Comparison of ENCODE assay signal across 18 cellular contexts in genomic region chr2:69612197-69612596, GRCh38.
"Had no signal": no experiment of that assay in that cellular context is flagged by ENCODE, and none has a peak within 500 bp of the region (broad histone marks: within the 10 kb centered on the region; RNA-seq: fewer than 3 reads in every experiment).

No MANE protein-coding gene starts in this region.

- H3K9me3 ChIP-seq: right lobe of liver, suprapubic skin, thyroid gland had no signal

- H3K27me3 Mint-ChIP-seq: naive B cell, type B pancreatic cell had no signal

- H3K36me3 Mint-ChIP-seq: naive B cell had no signal

- H3K4me1 Mint-ChIP-seq: nephron progenitor cell had no signal

- H3K27me3 ChIP-seq: right lobe of liver, suprapubic skin, thyroid gland had no signal

- ATAC-seq: left colon; psoas muscle; stimulated activated effector memory CD8-positive, alpha-beta T cell treated with anti-CD3 and anti-CD28 coated beads, Interleukin-12 subunit alpha, Interleukin-12 subunit beta, amount 100 ng/mL, for 72 hours; stimulated activated naive CD8-positive, alpha-beta T cell treated with anti-CD3 and anti-CD28 coated beads, Interleukin-15, Interleukin-2, amounts not matched to agents 100 U/mL and 50 U/mL, for 24 hours had no signal

- H3K4me3 ChIP-seq: psoas muscle, right lobe of liver, suprapubic skin, thyroid gland had no signal

- H3K36me3 ChIP-seq: right lobe of liver, suprapubic skin, thyroid gland had no signal

- H3K27ac Mint-ChIP-seq: naive B cell, nephron progenitor cell, type B pancreatic cell had no signal

- H3K4me3 Mint-ChIP-seq: naive B cell; nephron progenitor cell; stimulated activated effector memory CD8-positive, alpha-beta T cell treated with anti-CD3 and anti-CD28 coated beads, Interleukin-12 subunit alpha, Interleukin-12 subunit beta, amount 100 ng/mL, for 72 hours; type B pancreatic cell had no signal

- H3K27ac ChIP-seq: psoas muscle, right lobe of liver, suprapubic skin, thyroid gland had no signal

- DNase-seq: dermis blood vessel endothelial cell; foreskin melanocyte; head of caudate nucleus; hippocampal formation; left colon; mesendoderm; naive B cell; nephron progenitor cell; psoas muscle; retina; right lobe of liver; stimulated activated CD4-positive, alpha-beta T cell treated with anti-CD3 and anti-CD28 coated beads, Interleukin-4, amount 100 ng/mL, for 1 hour; stimulated activated CD8-positive, alpha-beta memory T cell treated with anti-CD3 and anti-CD28 coated beads, Interleukin-4, amount 100 ng/mL, for 48 hours; stimulated activated naive CD8-positive, alpha-beta T cell treated with anti-CD3 and anti-CD28 coated beads, Interleukin-15, Interleukin-2, amounts not matched to agents 100 U/mL and 50 U/mL, for 24 hours; thyroid gland had no signal
